8 cellular contexts compared by ENCODE assay signal in genomic region chr9:108468364-108468763, GRCh38.
DNase-seq lines count a peak whose midpoint lies in the region; ATAC-seq and TF ChIP-seq lines count a peak whose summit lies in the region.

No MANE protein-coding gene starts in this region.

- no peaks in the 10 kb centered on the region for H3K4me1 ChIP-seq in upper lobe of right lung

- intact Hi-C loops in upper lobe of right lung (cut with DNase I), result no loop called here

- H3K4me3 ChIP-seq in GM06990 (replicated peaks; ENCODE audit: low read depth, low read length) (no peak overlapping the region), foreskin fibroblast (ENCODE audit: low read depth in 1 of 2, low read length in 2 of 2) (no peak overlapping the region), upper lobe of right lung (no peak overlapping the region)

- H3K27me3 ChIP-seq in GM06990 (replicated peaks; ENCODE audit: control insufficient read depth, insufficient read depth, low read length) (no peaks in the 10 kb centered on the region; the same call in 1 of the 2 replicates), upper lobe of right lung (no peaks in the 10 kb centered on the region)

- no peaks in the 10 kb centered on the region for H3K9me3 ChIP-seq in upper lobe of right lung

- DNase-seq in A172 (ENCODE audit: low spot score) (peak; percentile 85), GM06990 (ENCODE audit: extremely low read depth, insufficient read length) (no peak), RPMI7951 (ENCODE audit: low read depth) (peak; percentile 82), foreskin fibroblast (peak; percentile 39 to 62), upper lobe of right lung (no peak), cerebellar nuclear complex (lab: John Stamatoyannopoulos, UW) (no peak)

- ATAC-seq in HG02885 (IDR thresholded peaks at IDR 0.05; ENCODE audit: poor library complexity, unreplicated experiment) (peak; percentile 63), upper lobe of right lung (peak; percentile 60), GM19023 (IDR thresholded peaks at IDR 0.05; ENCODE audit: unreplicated experiment) (no peak)

- no peaks in the 10 kb centered on the region for H3K36me3 ChIP-seq in GM06990 (ENCODE audit: control insufficient read depth, insufficient read depth, low read length)
- H3K36me3 ChIP-seq in upper lobe of right lung, result no peaks in the 10 kb centered on the region

- TF ChIP-seq CTCF in GM06990 (IDR thresholded peaks at IDR 0.05; ENCODE audit: insufficient read depth, low read length, poor library complexity, severe bottlenecking) (peak; percentile 65), foreskin fibroblast (IDR thresholded peaks at IDR 0.05; ENCODE audit: low read depth, low read length) (peak; percentile 38), upper lobe of right lung (IDR thresholded peaks at IDR 0.05) (peak; percentile 54)

- H3K27ac ChIP-seq in upper lobe of right lung, result no peak overlapping the region

Comparison
In these comparisons a context has a peak if more than half of its experiments do, and no peak if none do; other contexts are left out.
1. DNase-seq: peak in A172 (single experiment), RPMI7951 (single experiment) and foreskin fibroblast (2 of 2); none in GM06990 (single experiment), upper lobe of right lung (single experiment) and cerebellar nuclear complex (0 of 2).
2. Peak in every context shown above with its lines, with median percentiles within 50 percentile points of each other: CTCF ChIP-seq.